27 cellular contexts compared by ENCODE assay signal in the genomic region with DNA sequence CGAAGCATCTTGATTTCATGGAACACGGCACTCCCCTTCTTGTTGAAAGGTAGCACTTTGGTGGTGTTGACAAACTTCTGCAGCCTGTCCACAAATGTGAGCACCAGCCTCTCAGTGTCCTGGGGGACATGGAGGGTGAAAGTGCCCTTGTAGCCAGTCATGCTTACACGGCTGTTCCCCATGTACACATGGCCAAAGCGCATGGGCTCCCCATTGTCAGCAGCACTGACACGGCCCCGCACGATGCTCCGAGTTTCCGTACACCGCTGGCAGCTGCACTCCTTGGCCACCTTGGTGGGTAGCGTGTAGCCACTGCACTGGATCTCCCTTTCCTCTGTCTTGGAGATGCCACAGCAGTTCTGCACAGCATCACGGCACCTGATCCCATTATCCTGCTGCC. TPM values are rescaled to one million over a fixed set of nuclear protein-coding genes. Genes with fewer than 3 reads are reported as not detected.
"Had no signal": no experiment of that assay in that cellular context is flagged by ENCODE, and none has a peak within 500 bp of the region (broad histone marks: within the 10 kb centered on the region; RNA-seq: fewer than 3 reads in every experiment).

No MANE protein-coding gene starts in this region.

- H3K36me3 ChIP-seq: ascending aorta, breast epithelium, esophagus squamous epithelium had no signal

- H3K4me1 ChIP-seq: ascending aorta, breast epithelium had no signal

- H3K27ac ChIP-seq: ascending aorta, breast epithelium, coronary artery, epithelial cell of prostate, esophagus squamous epithelium, gastroesophageal sphincter had no signal

- DNase-seq: activated CD4-positive, alpha-beta memory T cell treated with anti-CD3 and anti-CD28 coated beads for 36 hours; activated CD4-positive, alpha-beta T cell treated with anti-CD3 and anti-CD28 coated beads for 36 hours; activated CD4-positive, alpha-beta T cell treated with anti-CD3 and anti-CD28 coated beads, Interleukin-2, amount 10 ng/mL, durations not matched to agents 24 days and 14 days; activated CD4-positive, CD25-positive, alpha-beta regulatory T cell; activated CD4-positive, CD25-positive, alpha-beta regulatory T cell treated with anti-CD3 and anti-CD28 coated beads, Interleukin-2, amount 50 U/mL, for 72 hours; activated CD8-positive, alpha-beta T cell treated with anti-CD3 and anti-CD28 coated beads, Interleukin-2, amount 10 ng/mL, durations not matched to agents 7 days and 5 days; activated gamma-delta T cell; activated naive CD4-positive, alpha-beta T cell; activated naive CD4-positive, alpha-beta T cell treated with anti-CD3 and anti-CD28 coated beads, Interleukin-2, amount 10 ng/mL, durations not matched to agents 7 days and 5 days; activated naive CD8-positive, alpha-beta T cell treated with anti-CD3 and anti-CD28 coated beads, Interleukin-2, amount 10 ng/mL, durations not matched to agents 7 days and 5 days; activated T-cell treated with anti-CD3 and anti-CD28 coated beads, Interleukin-2, amount 50 U/mL, for 4 hours; dermis blood vessel endothelial cell; effector CD4-positive, alpha-beta T cell; effector memory CD8-positive, alpha-beta T cell; esophagus squamous epithelium; foreskin melanocyte; T-helper 2 cell had no signal

- H3K9me3 ChIP-seq: ascending aorta, breast epithelium, esophagus squamous epithelium, gastroesophageal sphincter had no signal

- FAIRE-seq: endometrium, endothelial cell of umbilical vein had no signal

- H3K4me3 ChIP-seq: ascending aorta, breast epithelium, coronary artery, esophagus squamous epithelium, gastroesophageal sphincter had no signal

- H3K27me3 ChIP-seq: ascending aorta, breast epithelium, esophagus squamous epithelium, gastroesophageal sphincter had no signal

- ATAC-seq: activated CD4-positive, alpha-beta T cell treated with anti-CD3 and anti-CD28 coated beads for 36 hours; activated CD8-positive, alpha-beta T cell treated with anti-CD3 and anti-CD28 coated beads, Interleukin-2, amount 10 ng/mL, durations not matched to agents 7 days and 5 days; activated naive CD4-positive, alpha-beta T cell treated with anti-CD3 and anti-CD28 coated beads, Interleukin-2, amount 50 U/mL, for 72 hours; activated T-cell treated with anti-CD3 and anti-CD28 coated beads, Interleukin-2, amount 50 U/mL, for 4 hours; activated T-helper 17 cell treated with anti-CD3 and anti-CD28 coated beads, Interleukin-2, amount 50 U/mL, for 72 hours; effector memory CD8-positive, alpha-beta T cell; gastroesophageal sphincter had no signal

RNA-seq across cellular contexts. Expression of a gene that starts 12.7 kb away (rescaled TPM):
- total RNA-seq: activated CD4-positive, alpha-beta T cell treated with anti-CD3 and anti-CD28 coated beads for 36 hours; dermis blood vessel endothelial cell; endothelial cell of umbilical vein; T-helper 1 cell treated with Interleukin-12 subunit alpha and Interleukin-12 subunit beta and Interleukin-4 antibody, amounts not matched to agents 30 ng/mL and 1 ng/mL, for 36 hours had no signal
